In the genomic region with DNA sequence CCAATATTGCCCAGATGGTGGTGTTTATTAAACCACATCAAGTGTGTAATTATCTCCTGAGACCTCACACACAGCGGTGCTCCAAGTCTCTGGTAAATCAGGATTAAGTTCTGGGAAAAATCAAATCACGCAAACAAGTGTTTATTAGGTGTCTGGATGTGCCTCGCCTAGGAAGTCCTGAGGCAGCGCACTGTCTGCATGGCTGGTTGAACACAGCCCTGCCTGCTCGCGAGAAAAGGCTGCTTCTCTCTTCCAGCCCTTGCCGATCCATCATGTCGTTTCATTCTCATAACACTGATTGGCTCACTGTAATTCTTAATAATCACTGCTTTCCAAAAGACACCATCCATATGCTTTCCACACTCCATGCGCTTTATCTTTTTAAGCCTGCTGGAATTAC, we compare ENCODE assay signal across 28 cellular contexts.
"Had no signal": no experiment of that assay in that cellular context is flagged by ENCODE, and none has a peak within 500 bp of the region (broad histone marks: within the 10 kb centered on the region; RNA-seq: fewer than 3 reads in every experiment).

No MANE protein-coding gene starts in this region.

- ATAC-seq: effector memory CD8-positive, alpha-beta T cell; left colon; natural killer cell; psoas muscle; sciatic nerve; stimulated activated naive CD8-positive, alpha-beta T cell treated with anti-CD3 and anti-CD28 coated beads, Interleukin-15, amount 100 ng/mL, for 72 hours; upper lobe of right lung had no signal

- H3K36me3 ChIP-seq: esophagus squamous epithelium, heart right ventricle, ovary, suprapubic skin, transverse colon, upper lobe of right lung, uterus had no signal

- H3K4me1 ChIP-seq: esophagus squamous epithelium, psoas muscle, suprapubic skin, transverse colon, upper lobe of right lung, uterus had no signal

- DNase-seq: cortex of kidney; effector memory CD8-positive, alpha-beta T cell; erythroblast; esophagus squamous epithelium; foreskin melanocyte; glutamatergic neuron; heart right ventricle; hippocampal formation; kidney glomerular epithelial cell; left colon; natural killer cell; occipital lobe; ovary; posterior cingulate gyrus; psoas muscle; stimulated activated CD4-positive, alpha-beta T cell treated with anti-CD3 and anti-CD28 coated beads, Interleukin-12 subunit alpha, Interleukin-12 subunit beta, amount 100 ng/mL, for 4 hours; stimulated activated CD4-positive, alpha-beta T cell treated with anti-CD3 and anti-CD28 coated beads, Interleukin-1b, Interleukin-23, amount 100 ng/mL, for 48 hours; stimulated activated CD4-positive, alpha-beta T cell treated with anti-CD3 and anti-CD28 coated beads, Interleukin-4, amount 100 ng/mL, for 1 hour; stimulated activated CD8-positive, alpha-beta memory T cell treated with anti-CD3 and anti-CD28 coated beads, Interleukin-4, amount 100 ng/mL, for 48 hours; stimulated activated naive CD4-positive, alpha-beta T cell; stimulated activated naive CD8-positive, alpha-beta T cell treated with anti-CD3 and anti-CD28 coated beads, Interleukin-15, amount 100 ng/mL, for 72 hours; transverse colon; upper lobe of right lung; uterus had no signal

- H3K27ac ChIP-seq: esophagus squamous epithelium, ovary, psoas muscle, suprapubic skin, transverse colon, upper lobe of right lung, uterus had no signal

- H3K4me3 ChIP-seq: esophagus squamous epithelium, heart right ventricle, lung, ovary, psoas muscle, smooth muscle cell, suprapubic skin, transverse colon, upper lobe of right lung, uterus had no signal

- H3K27me3 ChIP-seq: ovary, uterus had no signal

- H3K9me3 ChIP-seq: esophagus squamous epithelium, ovary, psoas muscle, suprapubic skin, transverse colon, upper lobe of right lung, uterus had no signal
